In the genomic region with DNA sequence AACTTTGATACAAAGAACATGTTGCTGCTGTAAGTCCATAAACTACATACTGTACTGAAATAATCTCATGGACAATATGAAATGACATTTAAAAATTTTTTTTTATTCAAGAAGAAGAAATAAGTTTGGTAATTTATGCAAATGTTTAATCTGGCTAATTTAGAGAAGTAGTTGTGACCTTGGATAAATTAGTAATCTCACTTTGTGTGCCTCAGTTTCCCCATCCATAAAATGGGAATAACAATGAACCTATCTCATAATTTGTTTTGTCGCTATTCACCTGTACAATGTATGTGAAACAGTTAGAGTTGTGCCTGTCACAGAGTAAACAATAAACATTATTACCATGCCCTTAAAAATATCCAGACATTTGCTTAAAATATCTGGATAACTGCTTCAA, we compare ENCODE assay signal across 35 cellular contexts.
"Had no signal": no experiment of that assay in that cellular context is flagged by ENCODE, and none has a peak within 500 bp of the region (broad histone marks: within the 10 kb centered on the region; RNA-seq: fewer than 3 reads in every experiment).

No MANE protein-coding gene starts in this region.

- H3K36me3 ChIP-seq: MG63 had no signal

- H3K27me3 ChIP-seq: MG63 had no signal

- DNase-seq: Karpas-422, Kasumi-1, MG63, MM.1S, MV-4-11, NCI-H1048, NCI-H1092, NCI-H1092 treated with DMSO at 0.1 percent for 48 hours, NCI-H1105, NCI-H1105 treated with DMSO at 0.1 percent for 48 hours, NCI-H1417, NCI-H1417 treated with DMSO at 0.1 percent for 48 hours, NCI-H1436, NCI-H1436 treated with DMSO at 0.1 percent for 48 hours, NCI-H146, NCI-H1694, NCI-H1694 treated with DMSO at 0.1 percent for 48 hours, NCI-H187, NCI-H187 treated with DMSO at 0.1 percent for 48 hours, NCI-H1930, NCI-H2029, NCI-H2029 treated with DMSO at 0.1 percent for 48 hours, NCI-H2081, NCI-H2081 treated with DMSO at 0.1 percent for 48 hours, NCI-H2107, NCI-H2171, NCI-H2171 treated with DMSO at 0.1 percent for 48 hours, NCI-H2227 treated with DMSO at 0.1 percent for 48 hours, NCI-H226, NCI-H345, NCI-H446, NCI-H446 treated with DMSO at 0.1 percent for 48 hours, NCI-H510A, NCI-H510A treated with DMSO at 0.1 percent for 48 hours, NCI-H524 had no signal

- H3K9me3 ChIP-seq: MG63 had no signal

- H3K4me3 ChIP-seq: MG63 had no signal
